2 cellular contexts compared by ENCODE assay signal in genomic region chr11:6259638-6260019, GRCh38.
TF ChIP-seq lines count a peak whose summit lies in the region.

Gene CCKBR (plus strand): TSS chr11:6259838. CDS start chr11:6259929, 91 bp downstream.

TF ChIP-seq in GM12878, 131 proteins besides CTCF, POLR2A, EP300 and RAD21:
- TF ChIP-seq SUZ12 (IDR thresholded peaks at IDR 0.05; ENCODE audit: unreplicated experiment) (peak; percentile 90), NFYA (IDR thresholded peaks at IDR 0.05; ENCODE audit: borderline replicate concordance, low read depth, low read length) (no peak)

TF ChIP-seq in HepG2, 621 proteins besides CTCF, POLR2A, EP300 and RAD21:
- TF ChIP-seq STAT6 (CRISPR knock-in tag; IDR thresholded peaks at IDR 0.05; ENCODE audit: borderline replicate concordance) (no peak), NFE2L1 (CRISPR knock-in tag; IDR thresholded peaks at IDR 0.05; ENCODE audit: borderline replicate concordance) (no peak), SP5 (CRISPR knock-in tag; IDR thresholded peaks at IDR 0.05; ENCODE audit: borderline replicate concordance, low read depth) (no peak), MED8 (CRISPR knock-in tag; IDR thresholded peaks at IDR 0.05; ENCODE audit: insufficient replicate concordance) (no peak), SCMH1 (CRISPR knock-in tag; IDR thresholded peaks at IDR 0.05; ENCODE audit: borderline replicate concordance) (no peak), SRSF4 (IDR thresholded peaks at IDR 0.05; ENCODE audit: low read depth, low read length, poor library complexity, severe bottlenecking) (no peak), TEAD3 (CRISPR knock-in tag; optimal IDR thresholded peaks at IDR 0.05; ENCODE audit: borderline replicate concordance) (no peak), E2F2 (CRISPR knock-in tag; IDR thresholded peaks at IDR 0.05; ENCODE audit: borderline replicate concordance) (no peak), ZNF282 (IDR thresholded peaks at IDR 0.05; ENCODE audit: partially characterized antibody) (no peak), ZFP36L2 (CRISPR knock-in tag; IDR thresholded peaks at IDR 0.05) (no peak)
